In the genomic region with DNA sequence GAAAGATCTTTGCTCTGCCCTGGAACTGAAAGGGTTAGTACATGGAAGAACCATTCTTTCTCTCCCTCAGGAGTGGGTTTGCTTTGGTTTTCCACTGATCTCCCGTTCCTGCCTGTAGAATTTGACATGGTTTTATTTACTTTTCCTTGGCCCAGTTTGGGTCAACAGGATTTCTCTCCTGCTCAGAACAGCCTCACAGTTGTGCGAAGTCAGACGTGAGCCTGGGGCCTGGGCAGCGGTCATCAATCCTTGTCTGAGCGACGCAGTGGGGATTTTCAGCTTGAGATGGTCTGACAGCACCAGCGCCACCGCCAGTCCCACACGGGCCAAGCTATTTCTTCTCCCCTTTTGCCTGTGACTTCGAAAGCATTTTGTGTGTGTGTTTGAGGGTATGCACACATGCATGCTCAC, we compare ENCODE assay signal across 15 cellular contexts. TPM values are rescaled to one million over a fixed set of nuclear protein-coding genes. Genes with fewer than 3 reads are reported as not detected.
DNase-seq lines count a peak whose midpoint lies in the region; ATAC-seq and TF ChIP-seq lines count a peak whose summit lies in the region.
"Had no signal": no experiment of that assay in that cellular context is flagged by ENCODE, and none has a peak within 500 bp of the region (broad histone marks: within the 10 kb centered on the region; RNA-seq: fewer than 3 reads in every experiment).

No MANE protein-coding gene starts in this region.

- TF ChIP-seq EP300 in neural cell (conservative IDR thresholded peaks at IDR 0.05; ENCODE audit: poor library complexity, severe bottlenecking) = no peak

- no peak overlapping the region for H3K4me3 ChIP-seq in hepatocyte
- H3K4me3 ChIP-seq in neural cell (ENCODE audit: low read length) = no peak overlapping the region
- H3K4me3 ChIP-seq: MG63, PC-9 had no signal

- H3K36me3 Mint-ChIP-seq in activated naive CD4-positive, alpha-beta T cell treated with anti-CD3 and anti-CD28 coated beads, Interleukin-2, amount 10 ng/mL, durations not matched to agents 7 days and 5 days = no peaks in the 10 kb centered on the region
- H3K36me3 Mint-ChIP-seq: CD8-positive, alpha-beta T cell had no signal

- 23% methylated on average over 10 of the region's 10 CpGs for WGBS in hepatocyte (ENCODE audit: low lambda C conversion rate, missing lambda C conversion rate)

- no peaks in the 10 kb centered on the region for H3F3A ChIP-seq in neural cell (ENCODE audit: insufficient read depth, low read length, poor library complexity, severe bottlenecking)

- H3K27ac Mint-ChIP-seq in activated naive CD4-positive, alpha-beta T cell treated with anti-CD3 and anti-CD28 coated beads, Interleukin-2, amount 10 ng/mL, durations not matched to agents 7 days and 5 days = no peak overlapping the region
- H3K27ac Mint-ChIP-seq: CD8-positive, alpha-beta T cell had no signal

- peaks cover 21% of the 10 kb centered on the region for H3K4me1 ChIP-seq in hepatocyte (ENCODE audit: insufficient read depth)

- no peaks in the 10 kb centered on the region for H4K20me1 ChIP-seq in hepatocyte (ENCODE audit: insufficient read depth, poor library complexity, severe bottlenecking)
- H4K20me1 ChIP-seq in neural cell (ENCODE audit: insufficient read depth) = no peaks in the 10 kb centered on the region

- H3K27me3 ChIP-seq in hepatocyte (no peaks in the 10 kb centered on the region), neural cell (ENCODE audit: insufficient read depth, low read depth, low read length) (no peaks in the 10 kb centered on the region)
- H3K27me3 ChIP-seq: MG63 had no signal

- TF ChIP-seq CTCF in hepatocyte (IDR thresholded peaks at IDR 0.05; ENCODE audit: poor library complexity) (peak; percentile 26), neural cell (IDR thresholded peaks at IDR 0.05; ENCODE audit: poor library complexity, severe bottlenecking) (peak; percentile 28)

- no peak for TF ChIP-seq RAD21 in neural cell (conservative IDR thresholded peaks at IDR 0.05)

- H3K27ac ChIP-seq in hepatocyte = peak overlapping the region; percentile 52
- H3K27ac ChIP-seq in neural cell (ENCODE audit: low read length) = peak overlapping the region; percentile 51
- H3K27ac ChIP-seq: PC-9 had no signal

- H3K9me2 ChIP-seq in hepatocyte (replicated peaks; ENCODE audit: insufficient read depth) (no peaks in the 10 kb centered on the region), neural cell (ENCODE audit: insufficient read depth, low read length) (no peaks in the 10 kb centered on the region)

- H3K27me3 Mint-ChIP-seq in activated naive CD4-positive, alpha-beta T cell treated with anti-CD3 and anti-CD28 coated beads, Interleukin-2, amount 10 ng/mL, durations not matched to agents 7 days and 5 days = peaks cover 39% of the 10 kb centered on the region

- H2AFZ ChIP-seq in hepatocyte (no peak overlapping the region), neural cell (ENCODE audit: low read depth, low read length) (peak overlapping the region; percentile 66)
- H2AFZ ChIP-seq: PC-9 had no signal

- CTCF ChIA-PET in activated naive CD4-positive, alpha-beta T cell treated with anti-CD3 and anti-CD28 coated beads, Interleukin-2, amount 10 ng/mL, durations not matched to agents 7 days and 5 days (lab: Charles Lee) = no interaction called here

- H3K4me1 Mint-ChIP-seq in activated naive CD4-positive, alpha-beta T cell treated with anti-CD3 and anti-CD28 coated beads, Interleukin-2, amount 10 ng/mL, durations not matched to agents 7 days and 5 days = no peaks in the 10 kb centered on the region

- H3K4me2 ChIP-seq in hepatocyte (peak overlapping the region; percentile 63), neural cell (ENCODE audit: low read length) (no peak overlapping the region)
- H3K4me2 ChIP-seq: PC-9 had no signal

- H3K9me3 ChIP-seq in hepatocyte (ENCODE audit: low read depth) (no peaks in the 10 kb centered on the region), neural cell (ENCODE audit: low read length) (no peaks in the 10 kb centered on the region)
- H3K9me3 ChIP-seq: MG63 had no signal

- H3K4me3 Mint-ChIP-seq in activated naive CD4-positive, alpha-beta T cell treated with anti-CD3 and anti-CD28 coated beads, Interleukin-2, amount 10 ng/mL, durations not matched to agents 7 days and 5 days = no peak overlapping the region
- H3K4me3 Mint-ChIP-seq: CD8-positive, alpha-beta T cell had no signal

- H3K9me3 Mint-ChIP-seq in activated naive CD4-positive, alpha-beta T cell treated with anti-CD3 and anti-CD28 coated beads, Interleukin-2, amount 10 ng/mL, durations not matched to agents 7 days and 5 days = no peaks in the 10 kb centered on the region
- H3K9me3 Mint-ChIP-seq: CD8-positive, alpha-beta T cell had no signal

- no peaks in the 10 kb centered on the region for H3K36me3 ChIP-seq in hepatocyte (replicated peaks; ENCODE audit: insufficient read depth, low read depth)
- no peaks in the 10 kb centered on the region for H3K36me3 ChIP-seq in neural cell (ENCODE audit: insufficient read depth, low read length)
- H3K36me3 ChIP-seq: MG63 had no signal

- no peaks in the 10 kb centered on the region for H3K79me2 ChIP-seq in hepatocyte
- H3K79me2 ChIP-seq in neural cell (replicated peaks; ENCODE audit: insufficient read depth, low read length) = peaks cover 49% of the 10 kb centered on the region

- ATAC-seq in HG03520 (IDR thresholded peaks at IDR 0.05; ENCODE audit: unreplicated experiment) = no peak
- ATAC-seq: CD8-positive, alpha-beta T cell had no signal

- peak overlapping the region; percentile 33 for H3K9ac ChIP-seq in neural cell (ENCODE audit: low read length)

- peak; percentile 31 for DNase-seq in SK-N-DZ (ENCODE audit: low spot score)
- peak; percentile 41 for DNase-seq in hepatocyte (ENCODE audit: low spot score)
- DNase-seq in iPS-NIHi7 (ENCODE audit: extremely low spot score) = no peak
- no peak for DNase-seq in activated naive CD4-positive, alpha-beta T cell treated with anti-CD3 and anti-CD28 coated beads, Interleukin-2, amount 10 ng/mL, durations not matched to agents 7 days and 5 days
- no peak for DNase-seq in activated CD4-positive, alpha-beta T cell treated with anti-CD3 and anti-CD28 coated beads, Interleukin-2, amount 50 U/mL, for 1 hour
- DNase-seq: CD8-positive, alpha-beta T cell; DND-41; GF-D8; MG63; NCI-H1105; NCI-H1694 treated with DMSO at 0.1 percent for 48 hours; PC-9 had no signal

TF ChIP-seq in neural cell, 6 proteins besides CTCF, POLR2A, EP300 and RAD21:
- no peak for TF ChIP-seq POLR2AphosphoS5 (IDR thresholded peaks at IDR 0.05)
- TF ChIP-seq MXI1 (conservative IDR thresholded peaks at IDR 0.05; ENCODE audit: poor library complexity, severe bottlenecking) = no peak
- TF ChIP-seq EZH2 (IDR thresholded peaks at IDR 0.05; ENCODE audit: borderline replicate concordance, insufficient read depth, low read length, poor library complexity, severe bottlenecking) = no peak
- no peak for TF ChIP-seq SMC3 (conservative IDR thresholded peaks at IDR 0.05; ENCODE audit: poor library complexity)
- no peak for TF ChIP-seq TAF1 (IDR thresholded peaks at IDR 0.05; ENCODE audit: low read depth)
- TF ChIP-seq, protein P1, sequence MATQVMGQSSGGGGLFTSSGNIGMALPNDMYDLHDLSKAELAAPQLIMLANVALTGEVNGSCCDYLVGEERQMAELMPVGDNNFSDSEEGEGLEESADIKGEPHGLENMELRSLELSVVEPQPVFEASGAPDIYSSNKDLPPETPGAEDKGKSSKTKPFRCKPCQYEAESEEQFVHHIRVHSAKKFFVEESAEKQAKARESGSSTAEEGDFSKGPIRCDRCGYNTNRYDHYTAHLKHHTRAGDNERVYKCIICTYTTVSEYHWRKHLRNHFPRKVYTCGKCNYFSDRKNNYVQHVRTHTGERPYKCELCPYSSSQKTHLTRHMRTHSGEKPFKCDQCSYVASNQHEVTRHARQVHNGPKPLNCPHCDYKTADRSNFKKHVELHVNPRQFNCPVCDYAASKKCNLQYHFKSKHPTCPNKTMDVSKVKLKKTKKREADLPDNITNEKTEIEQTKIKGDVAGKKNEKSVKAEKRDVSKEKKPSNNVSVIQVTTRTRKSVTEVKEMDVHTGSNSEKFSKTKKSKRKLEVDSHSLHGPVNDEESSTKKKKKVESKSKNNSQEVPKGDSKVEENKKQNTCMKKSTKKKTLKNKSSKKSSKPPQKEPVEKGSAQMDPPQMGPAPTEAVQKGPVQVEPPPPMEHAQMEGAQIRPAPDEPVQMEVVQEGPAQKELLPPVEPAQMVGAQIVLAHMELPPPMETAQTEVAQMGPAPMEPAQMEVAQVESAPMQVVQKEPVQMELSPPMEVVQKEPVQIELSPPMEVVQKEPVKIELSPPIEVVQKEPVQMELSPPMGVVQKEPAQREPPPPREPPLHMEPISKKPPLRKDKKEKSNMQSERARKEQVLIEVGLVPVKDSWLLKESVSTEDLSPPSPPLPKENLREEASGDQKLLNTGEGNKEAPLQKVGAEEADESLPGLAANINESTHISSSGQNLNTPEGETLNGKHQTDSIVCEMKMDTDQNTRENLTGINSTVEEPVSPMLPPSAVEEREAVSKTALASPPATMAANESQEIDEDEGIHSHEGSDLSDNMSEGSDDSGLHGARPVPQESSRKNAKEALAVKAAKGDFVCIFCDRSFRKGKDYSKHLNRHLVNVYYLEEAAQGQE (IDR thresholded peaks at IDR 0.05; ENCODE audit: borderline replicate concordance) = no peak

RNA-seq across cellular contexts. Expression of a gene that starts 58.2 kb away (rescaled TPM):
- polyA plus RNA-seq in SK-N-DZ (2014; cell fraction: cytosol; rRNA removed) = 6.0 and 10.9 TPM in 2 replicates
- polyA plus RNA-seq in SK-N-DZ (2014; cell fraction: nucleus; rRNA removed) = 4.2 and 6.4 TPM in 2 replicates
- total RNA-seq in hepatocyte = 6.2 and 6.3 TPM in 2 replicates
- polyA plus RNA-seq in hepatocyte (2.1 and 3.4 TPM in 2 replicates), neural cell (4.1 and 8.7 TPM in 2 replicates)
- 6.1 and 6.3 TPM in 2 replicates for polyA minus RNA-seq in neural cell
- total RNA-seq: CD8-positive, alpha-beta T cell; PC-9 had no signal
- polyA plus RNA-seq: BJ had no signal

Comparison
In these comparisons a context has a peak if more than half of its experiments do, and no peak if none do; other contexts are left out.
1. DNase-seq: peak in SK-N-DZ (single experiment) and hepatocyte (single experiment); none in iPS-NIHi7 (single experiment), activated naive CD4-positive, alpha-beta T cell treated with anti-CD3 and anti-CD28 coated beads, Interleukin-2, amount 10 ng/mL, durations not matched to agents 7 days and 5 days (single experiment) and activated CD4-positive, alpha-beta T cell treated with anti-CD3 and anti-CD28 coated beads, Interleukin-2, amount 50 U/mL, for 1 hour (single experiment).